8 cellular contexts compared by ENCODE assay signal in the genomic region with DNA sequence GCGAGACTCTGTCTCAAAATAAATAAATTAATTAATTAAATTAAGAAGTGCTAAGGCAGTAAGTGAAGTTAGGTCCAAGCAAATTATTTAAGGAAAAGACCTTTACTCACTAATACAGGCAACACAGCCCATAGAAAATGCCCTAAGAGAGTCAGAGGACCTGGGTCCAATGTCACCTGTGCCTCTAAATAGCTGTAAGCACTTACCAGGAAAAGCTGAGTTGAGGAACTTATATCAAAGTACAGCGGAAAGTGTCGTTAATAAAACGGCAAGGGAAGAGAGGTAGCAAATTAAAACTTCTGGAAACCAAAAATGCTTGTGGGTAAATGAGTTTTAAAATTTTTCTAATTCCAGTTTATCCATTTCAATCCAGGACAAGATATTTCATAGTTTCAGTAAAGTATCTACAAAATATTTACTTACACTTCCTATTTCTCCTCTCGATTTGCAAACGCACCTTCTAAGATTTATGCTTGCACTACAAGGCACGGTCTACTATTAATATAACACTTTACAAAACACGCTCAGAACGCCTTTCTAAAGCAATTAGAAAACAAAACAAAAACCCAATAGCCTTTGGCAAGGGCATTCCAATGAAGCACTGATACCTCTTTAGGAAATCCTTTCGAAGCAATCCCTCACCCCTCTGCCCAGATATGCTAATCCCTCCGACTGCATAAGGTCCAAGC. TPM values are rescaled to one million over a fixed set of nuclear protein-coding genes. Genes with fewer than 3 reads are reported as not detected.
DNase-seq lines count a peak whose midpoint lies in the region; ATAC-seq and TF ChIP-seq lines count a peak whose summit lies in the region.

No MANE protein-coding gene starts in this region.

- no peak for TF ChIP-seq CTCF in C4-2B (conservative IDR thresholded peaks at IDR 0.05)
- no peak for TF ChIP-seq CTCF in ascending aorta (IDR thresholded peaks at IDR 0.05)
- no peak for TF ChIP-seq CTCF in thyroid gland (IDR thresholded peaks at IDR 0.05)

- 15 to 16% methylated on average over 11 of the region's 11 CpGs for WGBS in thyroid gland, 2 donors

- ATAC-seq in HG03095 (IDR thresholded peaks at IDR 0.05; ENCODE audit: unreplicated experiment) (peak; percentile 0), HG03521 (IDR thresholded peaks at IDR 0.05; ENCODE audit: unreplicated experiment) (no peak)

- no peaks in the 10 kb centered on the region for H3K36me3 ChIP-seq in ascending aorta
- no peaks in the 10 kb centered on the region for H3K36me3 ChIP-seq in thyroid gland

- H3K27ac ChIP-seq in C4-2B (peak overlapping the region; percentile 86), ascending aorta (peak overlapping the region; percentile 85 to 88), thyroid gland (peak overlapping the region; percentile 90 to 94 (median 93))

- H3K27me3 ChIP-seq in ascending aorta: no peaks in the 10 kb centered on the region
- no peaks in the 10 kb centered on the region for H3K27me3 ChIP-seq in thyroid gland

- TF ChIP-seq POLR2A in thyroid gland (IDR thresholded peaks at IDR 0.05): no peak

- peak overlapping the region; percentile 77 to 88 for H3K4me3 ChIP-seq in ascending aorta
- H3K4me3 ChIP-seq in thyroid gland (replicated peaks in 1 of 3): peak overlapping the region; percentile 31 to 73 (median 46)

- peaks cover 0 to 5% of the 10 kb centered on the region in 2 donors for H3K4me1 ChIP-seq in ascending aorta
- H3K4me1 ChIP-seq in thyroid gland: peaks cover 15 to 24% of the 10 kb centered on the region in 2 donors

- intact Hi-C loops in ascending aorta (cut with DNase I): loop anchor here (2.0 to 10.0 kb wide), 5 partner anchors 155 to 1535 kb away; partner anchors contain the start of genes DHRS12 and INTS6
- intact Hi-C loops in thyroid gland (cut with DNase I): no loop called here

- no peak for DNase-seq in ascending aorta (ENCODE audit: low spot score in 2 of 2)
- DNase-seq in left kidney (ENCODE audit: low read depth, low spot score): peak; percentile 19
- no peak for DNase-seq in thyroid gland
- no peak for DNase-seq in hepatic stellate cell (ENCODE audit: low spot score)
- DNase-seq in amniotic stem cell (lab: John Stamatoyannopoulos, UW): no peak

- no peaks in the 10 kb centered on the region for H3K9me3 ChIP-seq in ascending aorta
- H3K9me3 ChIP-seq in thyroid gland: no peaks in the 10 kb centered on the region

RNA-seq across cellular contexts. Expression of gene VPS36, which starts 1.0 kb away (rescaled TPM):
- total RNA-seq in ascending aorta (69.3 TPM), thyroid gland (10 to 100 TPM; 59.9 to 87.8 (median 66.4) TPM)

RNA-seq across cellular contexts. Expression of gene CKAP2, which starts 5.8 kb away (rescaled TPM):
- total RNA-seq in ascending aorta: 1.2 TPM
- total RNA-seq in thyroid gland: 10 to 100 TPM in 3 of 4 donors, 1 to 10 TPM in 1; 8.7 to 14.3 (median 11.4) TPM

RNA-seq across cellular contexts. Expression of gene THSD1, which starts 43.5 kb away (rescaled TPM):
- total RNA-seq in ascending aorta (27.4 TPM), thyroid gland (10 to 100 TPM in 1 of 4 donors, 1 to 10 TPM in 3; 6.1 to 12.8 (median 7.9) TPM)
